26 cellular contexts compared by ENCODE assay signal in genomic region chr4:119841361-119841760, GRCh38.
DNase-seq lines count a peak whose midpoint lies in the region; ATAC-seq and TF ChIP-seq lines count a peak whose summit lies in the region.
"Had no signal": no experiment of that assay in that cellular context is flagged by ENCODE, and none has a peak within 500 bp of the region (broad histone marks: within the 10 kb centered on the region; RNA-seq: fewer than 3 reads in every experiment).

No MANE protein-coding gene starts in this region.

- intact Hi-C loops in natural killer cell (cut with micrococcal nuclease): no loop called here

- no peaks in the 10 kb centered on the region for H3K4me1 Mint-ChIP-seq in natural killer cell

- H3K4me1 ChIP-seq in foreskin keratinocyte (no peaks in the 10 kb centered on the region), right atrium auricular region (no peaks in the 10 kb centered on the region)
- H3K4me1 ChIP-seq: adrenal gland, colonic mucosa, gastrocnemius medialis, pancreas, thyroid gland had no signal

- DNase-seq in EH (ENCODE audit: low read depth) (peak; percentile 9), M059J (ENCODE audit: low read depth) (peak; percentile 44), foreskin keratinocyte (peak in 1 of 2 donors; percentile 7), right atrium auricular region (ENCODE audit: low spot score) (no peak), epidermal melanocyte (ENCODE audit: insufficient read length, low spot score) (no peak), natural killer cell (no peak)
- DNase-seq: activated CD4-positive, CD25-positive, alpha-beta regulatory T cell treated with anti-CD3 and anti-CD28 coated beads, Interleukin-2, amount 50 U/mL, for 72 hours; activated naive CD4-positive, alpha-beta T cell; activated T-cell treated with anti-CD3 and anti-CD28 coated beads, Interleukin-2, amount 50 U/mL, for 1 hour; adrenal gland; colonic mucosa; DMS79 treated with DMSO at 0.1 percent for 48 hours; effector memory CD4-positive, alpha-beta T cell; gastrocnemius medialis; NCI-H1105 treated with DMSO at 0.1 percent for 48 hours; NCI-H2081 treated with DMSO at 0.1 percent for 48 hours; NCI-H82; pancreas; right cardiac atrium; stimulated activated naive CD4-positive, alpha-beta T cell treated with Interleukin-2 at 50 U/mL for 16 hours; thyroid gland had no signal

- peaks cover 6 to 13% of the 10 kb centered on the region in 2 donors for H3K9me3 Mint-ChIP-seq in natural killer cell

- TF ChIP-seq CTCF in foreskin keratinocyte (conservative IDR thresholded peaks at IDR 0.05) (no peak), right atrium auricular region (IDR thresholded peaks at IDR 0.05) (no peak), natural killer cell (IDR thresholded peaks at IDR 0.05) (no peak)

- H3K27ac ChIP-seq in foreskin keratinocyte: no peak overlapping the region
- no peak overlapping the region for H3K27ac ChIP-seq in right atrium auricular region
- H3K27ac ChIP-seq: adrenal gland, colonic mucosa, gastrocnemius medialis, pancreas, thyroid gland had no signal

- H3K27me3 ChIP-seq in foreskin keratinocyte: no peaks in the 10 kb centered on the region
- H3K27me3 ChIP-seq in right atrium auricular region: no peaks in the 10 kb centered on the region
- H3K27me3 ChIP-seq: adrenal gland, colonic mucosa, gastrocnemius medialis, pancreas, thyroid gland had no signal

- H3K27me3 Mint-ChIP-seq in natural killer cell (ENCODE audit: low read depth in 2 of 2): no peaks in the 10 kb centered on the region

- H3K27ac Mint-ChIP-seq in natural killer cell: no peak overlapping the region

- no peak overlapping the region for H3K4me3 Mint-ChIP-seq in natural killer cell

- H3K4me3 ChIP-seq in right atrium auricular region: no peak overlapping the region
- H3K4me3 ChIP-seq: adrenal gland, colonic mucosa, gastrocnemius medialis, pancreas, thyroid gland had no signal

- peak; percentile 63 for ATAC-seq in HG03159 (IDR thresholded peaks at IDR 0.05; ENCODE audit: unreplicated experiment)
- ATAC-seq in foreskin keratinocyte: peak; percentile 31
- no peak for ATAC-seq in HG03045 (IDR thresholded peaks at IDR 0.05; ENCODE audit: unreplicated experiment)
- ATAC-seq in natural killer cell: no peak
- ATAC-seq: esophagus mucosa, gastrocnemius medialis, HCT116, pancreas, right cardiac atrium, Right ventricle myocardium inferior had no signal

- no peaks in the 10 kb centered on the region for H3K9me3 ChIP-seq in right atrium auricular region
- H3K9me3 ChIP-seq: adrenal gland, colonic mucosa, gastrocnemius medialis, pancreas, thyroid gland had no signal

- H3K36me3 ChIP-seq in right atrium auricular region: no peaks in the 10 kb centered on the region
- H3K36me3 ChIP-seq: adrenal gland, colonic mucosa, gastrocnemius medialis, pancreas, thyroid gland had no signal

- no peaks in the 10 kb centered on the region for H3K36me3 Mint-ChIP-seq in natural killer cell

Comparison
In these comparisons a context has a peak if more than half of its experiments do, and no peak if none do; other contexts are left out.
1. DNase-seq: peak in EH (single experiment) and M059J (single experiment); none in right atrium auricular region (single experiment), epidermal melanocyte (single experiment) and natural killer cell (single experiment).
2. ATAC-seq: peak in HG03159 (single experiment) and foreskin keratinocyte (single experiment); none in HG03045 (single experiment) and natural killer cell (0 of 3).